Comparison of ENCODE assay signal across 8 cellular contexts in the genomic region with DNA sequence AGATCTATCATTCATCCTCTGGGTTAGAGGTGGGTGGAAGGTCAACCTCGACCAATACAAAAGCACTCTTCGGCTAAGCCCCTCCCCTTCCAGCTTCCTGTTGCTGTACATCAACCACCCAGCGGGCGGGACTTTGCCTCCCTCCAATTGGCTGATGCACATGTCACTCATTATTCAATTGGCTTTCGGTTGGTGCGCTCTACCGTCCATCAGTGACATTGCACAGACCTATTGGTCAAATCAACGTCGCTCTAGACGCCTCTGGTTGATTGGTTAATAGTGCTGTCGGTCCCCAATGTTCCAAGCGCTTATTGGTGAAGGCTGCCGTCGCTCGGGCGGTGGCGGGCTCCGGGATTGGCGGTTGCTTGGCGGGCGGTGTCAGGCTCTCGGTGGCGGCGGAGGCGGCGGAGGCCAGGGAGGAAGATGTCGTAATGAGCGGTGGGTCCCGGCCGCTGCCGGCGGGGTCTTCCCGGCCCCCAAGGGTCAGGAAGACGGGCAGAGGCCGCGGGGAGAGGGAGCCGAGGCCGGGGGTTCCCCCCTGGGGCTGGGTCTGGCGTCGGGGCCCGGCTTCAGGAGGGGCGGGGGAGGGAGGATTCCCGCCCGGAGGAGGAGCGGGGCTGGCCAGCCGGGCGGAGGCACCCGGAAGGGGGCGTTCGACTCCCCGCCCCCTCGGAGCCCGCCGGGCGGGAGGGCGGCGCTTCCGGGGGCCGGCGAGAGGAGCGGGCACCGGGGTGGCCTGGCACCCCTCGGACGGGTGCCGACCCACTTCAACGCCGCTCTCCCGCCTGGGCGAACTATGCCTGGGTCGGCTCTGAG. TPM values are rescaled to one million over a fixed set of nuclear protein-coding genes. Genes with fewer than 3 reads are reported as not detected.
A peak's percentile ranks its signal among the peaks of the same experiment; 100 is the strongest.
DNase-seq lines count a peak whose midpoint lies in the region; ATAC-seq, FAIRE-seq and TF ChIP-seq lines count a peak whose summit lies in the region.

A gene (plus strand): TSS at position 381 of the 816 bp plus-strand sequence. CDS start 51 bp downstream, at position 432.

- peaks cover 31% of the 10 kb centered on the region for H3K36me3 ChIP-seq in KOPT-K1 (ENCODE audit: insufficient read depth, low read length)
- H3K36me3 ChIP-seq in esophagus muscularis mucosa, result peaks cover 0 to 3% (median 0%) of the 10 kb centered on the region in 4 donors
- H3K36me3 ChIP-seq in muscle layer of duodenum (ENCODE audit: control insufficient read depth in 1 of 2, insufficient read depth in 2 of 2, low read length in 2 of 2), result peaks cover 0 to 15% of the 10 kb centered on the region in 2 donors

- peak within 1 kb of the TSS; percentile 97 for H3K4me3 Mint-ChIP-seq in activated T-cell treated with anti-CD3 and anti-CD28 coated beads, Interleukin-2, amount 50 U/mL, for 72 hours

- H3K4me1 ChIP-seq in esophagus muscularis mucosa (peaks cover 45 to 56% (median 54%) of the 10 kb centered on the region in 4 donors), muscle layer of duodenum (ENCODE audit: control insufficient read depth in 1 of 2, insufficient read depth in 2 of 2, low read length in 2 of 2) (peaks cover 17 to 37% of the 10 kb centered on the region in 2 donors)

- H3K27me3 ChIP-seq in esophagus muscularis mucosa (no peaks in the 10 kb centered on the region), muscle layer of duodenum (ENCODE audit: low read depth, low read length) (no peaks in the 10 kb centered on the region)

- peak in 2 of 3 experiments; percentile 5 to 48 for TF ChIP-seq CTCF in esophagus muscularis mucosa (IDR thresholded peaks at IDR 0.05)

- TF ChIP-seq POLR2A in esophagus muscularis mucosa (IDR thresholded peaks at IDR 0.05; ENCODE audit: low read depth), result peak; percentile 93

- no peak for TF ChIP-seq EP300 in esophagus muscularis mucosa (IDR thresholded peaks at IDR 0.05)

- intact Hi-C loops in esophagus muscularis mucosa (cut with DNase I), result loop anchor here (2.0 to 10.0 kb wide), 2 partner anchors 75 to 191 kb away; a partner anchor contains a TSS

- peak; percentile 89 for ATAC-seq in GM21786 (IDR thresholded peaks at IDR 0.05; ENCODE audit: unreplicated experiment)
- ATAC-seq in activated T-cell treated with anti-CD3 and anti-CD28 coated beads, Interleukin-2, amount 50 U/mL, for 72 hours (replicated peaks in 1 of 2), result peak; percentile 91 to 92

- WGBS in esophagus muscularis mucosa, result 1% methylated on average over 20 of the region's 70 CpGs

- H3K9me3 ChIP-seq in KOPT-K1 (ENCODE audit: insufficient read depth, low read length, poor library complexity, severe bottlenecking) (no peaks in the 10 kb centered on the region), esophagus muscularis mucosa (no peaks in the 10 kb centered on the region), muscle layer of duodenum (ENCODE audit: control insufficient read depth in 1 of 2, low read length in 2 of 2) (no peaks in the 10 kb centered on the region)

- H3K9me3 Mint-ChIP-seq in activated T-cell treated with anti-CD3 and anti-CD28 coated beads, Interleukin-2, amount 50 U/mL, for 72 hours, result no peaks in the 10 kb centered on the region

- FAIRE-seq in RCC 7860 (lab: Jason Lieb, UNC), result peak; percentile 91

- H3K27ac ChIP-seq in KOPT-K1 (ENCODE audit: low read depth, low read length, poor library complexity, severe bottlenecking) (peak within 1 kb of the TSS; percentile 88), esophagus muscularis mucosa (replicated peaks in 1 of 4) (peak within 1 kb of the TSS; percentile 95 to 100 (median 98)), muscle layer of duodenum (ENCODE audit: low read length) (peak within 1 kb of the TSS; percentile 98)

- H3K36me3 Mint-ChIP-seq in activated T-cell treated with anti-CD3 and anti-CD28 coated beads, Interleukin-2, amount 50 U/mL, for 72 hours (ENCODE audit: insufficient read depth in 2 of 2), result peaks cover 3% of the 10 kb centered on the region in 2 donors

- DNase-seq in DMS79 (lab: John Stamatoyannopoulos, UW) (peak; percentile 99), RCC 7860 (ENCODE audit: low spot score) (peak; percentile 100), esophagus muscularis mucosa (ENCODE audit: extremely low spot score) (peak; percentile 100)
- DNase-seq in activated T-cell treated with anti-CD3 and anti-CD28 coated beads, Interleukin-2, amount 50 U/mL, for 72 hours, result peak; percentile 100
- peak; percentile 97 to 99 for DNase-seq in stimulated activated CD8-positive, alpha-beta memory T cell treated with anti-CD3 and anti-CD28 coated beads, Interleukin-7, amount 100 ng/mL, for 4 hours (ENCODE audit: low read depth in 2 of 2)

- H3K4me1 Mint-ChIP-seq in activated T-cell treated with anti-CD3 and anti-CD28 coated beads, Interleukin-2, amount 50 U/mL, for 72 hours (ENCODE audit: low read depth), result peaks cover 47% of the 10 kb centered on the region

- no peaks in the 10 kb centered on the region for H3K27me3 Mint-ChIP-seq in activated T-cell treated with anti-CD3 and anti-CD28 coated beads, Interleukin-2, amount 50 U/mL, for 72 hours (ENCODE audit: low read depth)

- peak within 1 kb of the TSS; percentile 99 for H3K27ac Mint-ChIP-seq in activated T-cell treated with anti-CD3 and anti-CD28 coated beads, Interleukin-2, amount 50 U/mL, for 72 hours

- peak within 1 kb of the TSS; percentile 71 to 97 (median 88) for H3K4me3 ChIP-seq in esophagus muscularis mucosa
- H3K4me3 ChIP-seq in muscle layer of duodenum (ENCODE audit: low read depth in 1 of 2, low read length in 2 of 2), result peak within 1 kb of the TSS; percentile 92 to 96

RNA-seq across cellular contexts. Expression of the gene that starts here (rescaled TPM):
- total RNA-seq in activated T-cell treated with anti-CD3 and anti-CD28 coated beads, Interleukin-2, amount 50 U/mL, for 72 hours, result 10 to 100 TPM; 27.6 to 33.5 TPM
- total RNA-seq in esophagus muscularis mucosa, result 10 to 100 TPM in 1 of 4 donors, 1 to 10 TPM in 3; 7.1 to 16.0 (median 9.4) TPM

Comparison
In these comparisons a context has a peak if more than half of its experiments do, and no peak if none do; other contexts are left out.
1. Peak in every context shown above with its lines: DNase-seq, ATAC-seq, H3K4me3 ChIP-seq and H3K27ac ChIP-seq.